ENCODE assay signal across 1 cellular context in genomic region chr9:34158362-34158869, GRCh38.
TF ChIP-seq lines count a peak whose summit lies in the region.

No MANE protein-coding gene starts in this region.

TF ChIP-seq in K562, 482 proteins besides CTCF, POLR2A, EP300 and RAD21 (continued from another document):
- TF ChIP-seq ATF7 (IDR thresholded peaks at IDR 0.05) (peak; percentile 79), FOSL1 (tag; conservative IDR thresholded peaks at IDR 0.05) (peak; percentile 90), ATF1 (CRISPR knock-in tag; IDR thresholded peaks at IDR 0.05) (no peak), ATF1 (tag; IDR thresholded peaks at IDR 0.05) (0 out of 2 replicates have a peak, but pooled peaks have one; percentile 29), ZNF551 (CRISPR knock-in tag; IDR thresholded peaks at IDR 0.05) (no peak), ATF3 (IDR thresholded peaks at IDR 0.05) (peak; percentile 79), ATF3 (CRISPR knock-in tag; conservative IDR thresholded peaks at IDR 0.05) (no peak), ARID1B (IDR thresholded peaks at IDR 0.05) (peak; percentile 66), FOXP4 (CRISPR knock-in tag; IDR thresholded peaks at IDR 0.05; ENCODE audit: borderline replicate concordance) (peak; percentile 71), MAFK (IDR thresholded peaks at IDR 0.05; ENCODE audit: low read length) (peak; percentile 76), MAX (CRISPR knock-in tag; IDR thresholded peaks at IDR 0.05) (peak; percentile 21; the same call in 1 of the 2 replicates), TAF9B (IDR thresholded peaks at IDR 0.05; ENCODE audit: partially characterized antibody) (peak; percentile 28), BACH1 (tag; IDR thresholded peaks at IDR 0.05) (peak; percentile 83), MAFF (IDR thresholded peaks at IDR 0.05; ENCODE audit: low read length) (peak; percentile 72), SMARCE1 (IDR thresholded peaks at IDR 0.05) (peak; percentile 66; the same call in 1 of the 2 replicates), DPF2 (IDR thresholded peaks at IDR 0.05) (peak; percentile 80), RREB1 (CRISPR knock-in tag; IDR thresholded peaks at IDR 0.05) (no peak), SMARCC2 (IDR thresholded peaks at IDR 0.05; ENCODE audit: low read depth) (peak; percentile 37; the same call in 1 of the 2 replicates), SRF (CRISPR knock-in tag; IDR thresholded peaks at IDR 0.05) (peak in 1 of 2 experiments; percentile 89; a peak in 2 of 4 replicates), MAFG (tag; conservative IDR thresholded peaks at IDR 0.05) (peak; percentile 85), MNT (conservative IDR thresholded peaks at IDR 0.05) (peak in 1 of 2 experiments; percentile 49; a peak in 2 of 4 replicates), NFRKB (IDR thresholded peaks at IDR 0.05; ENCODE audit: low read depth) (no peak), ESRRA (IDR thresholded peaks at IDR 0.05; ENCODE audit: borderline replicate concordance, low read depth) (peak; percentile 36; the same call in 1 of the 2 replicates), CXXC5 (CRISPR knock-in tag; IDR thresholded peaks at IDR 0.05) (peak; percentile 29; the same call in 1 of the 2 replicates), NFE2 (IDR thresholded peaks at IDR 0.05; ENCODE audit: low read depth) (peak; percentile 93), ZFX (CRISPR knock-in tag; IDR thresholded peaks at IDR 0.05) (0 out of 2 replicates have a peak, but pooled peaks have one; percentile 22), NR2C2 (CRISPR knock-in tag; IDR thresholded peaks at IDR 0.05) (no peak), NR2C2 (tag; IDR thresholded peaks at IDR 0.05) (peak; percentile 56), JUN (IDR thresholded peaks at IDR 0.05; ENCODE audit: borderline replicate concordance, low read depth, low read length) (peak; percentile 76; the same call in 1 of the 2 replicates), JUN (CRISPR knock-in tag; IDR thresholded peaks at IDR 0.05; ENCODE audit: borderline replicate concordance) (no peak), TBP (optimal IDR thresholded peaks at IDR 0.05; ENCODE audit: low read depth, low read length) (peak; percentile 40), ZNF175 (CRISPR knock-in tag; IDR thresholded peaks at IDR 0.05; ENCODE audit: low read depth) (0 out of 2 replicates have a peak, but pooled peaks have one; percentile 39), ZBED1 (IDR thresholded peaks at IDR 0.05) (no peak), ZBTB43 (CRISPR knock-in tag; IDR thresholded peaks at IDR 0.05) (no peak), TEAD2 (tag; IDR thresholded peaks at IDR 0.05) (peak; percentile 79), TEAD1 (CRISPR knock-in tag; IDR thresholded peaks at IDR 0.05) (peak; percentile 41 to 81; a peak in 2 of 4 replicates), FOXA3 (CRISPR knock-in tag; conservative IDR thresholded peaks at IDR 0.05 in 1 of 2, IDR thresholded peaks at IDR 0.05 in 1 of 2) (peak; percentile 93 to 95), ZBTB2 (IDR thresholded peaks at IDR 0.05) (no peak), U2AF1 (optimal IDR thresholded peaks at IDR 0.05; ENCODE audit: low read depth, low read length) (no peak), BCLAF1 (IDR thresholded peaks at IDR 0.05; ENCODE audit: borderline replicate concordance in 1 of 2, control insufficient read depth in 1 of 2, low read depth in 2 of 2, low read length in 1 of 2) (no peak), FOXP1 (CRISPR knock-in tag; IDR thresholded peaks at IDR 0.05) (peak; percentile 90), MYC (IDR thresholded peaks at IDR 0.05; ENCODE audit: low read depth, low read length) (peak; percentile 52), MYC (CRISPR knock-in tag; IDR thresholded peaks at IDR 0.05; ENCODE audit: borderline replicate concordance, low read depth) (no peak), TEAD4 (IDR thresholded peaks at IDR 0.05; ENCODE audit: low read length) (peak; percentile 63; the same call in 1 of the 2 replicates), TEAD4 (CRISPR knock-in tag; IDR thresholded peaks at IDR 0.05; ENCODE audit: borderline replicate concordance) (no peak), L3MBTL2 (IDR thresholded peaks at IDR 0.05) (peak; percentile 66), ZNF589 (CRISPR knock-in tag; IDR thresholded peaks at IDR 0.05; ENCODE audit: low read depth) (peak; percentile 47; the same call in 1 of the 2 replicates)
